In the genomic region with DNA sequence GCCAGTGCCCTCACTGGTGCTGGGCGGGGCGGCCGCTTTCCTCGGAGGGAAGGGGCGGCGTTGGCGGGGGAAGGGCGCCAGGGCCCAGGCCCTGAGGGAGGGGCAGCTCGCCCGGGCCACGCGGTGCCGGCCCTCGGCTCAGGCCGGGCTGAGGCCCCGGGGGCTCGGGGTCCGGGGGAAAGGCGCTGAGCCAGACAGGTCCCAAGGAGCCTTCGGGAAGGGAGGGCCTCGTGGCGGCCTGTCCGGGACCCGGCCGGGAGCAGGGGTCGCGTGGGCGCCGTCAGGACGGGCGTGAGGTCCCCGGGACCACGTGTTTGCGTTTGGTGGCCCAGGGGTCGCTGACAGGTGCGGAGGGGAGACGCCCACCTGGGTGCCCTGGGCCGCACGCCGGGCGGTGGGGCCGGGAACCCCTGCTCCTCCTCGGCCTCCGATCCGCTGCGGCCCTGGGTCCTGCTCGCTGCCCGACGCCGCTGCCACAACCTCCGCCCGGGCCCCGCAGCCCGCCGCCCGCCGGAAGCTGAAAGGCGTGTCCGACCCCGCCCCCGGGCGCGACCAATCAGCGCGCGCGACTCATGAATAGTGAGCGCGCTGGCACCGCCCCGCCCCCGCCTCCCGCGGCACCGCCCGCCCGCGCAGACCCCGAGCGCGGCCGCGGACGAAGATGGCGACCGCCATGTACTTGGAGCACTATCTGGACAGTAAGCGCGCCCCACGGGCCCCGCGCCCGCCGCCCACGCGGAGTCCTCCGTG, we compare ENCODE assay signal across 1 cellular context.
A peak's percentile ranks its signal among the peaks of the same experiment; 100 is the strongest.
TF ChIP-seq lines count a peak whose summit lies in the region.

A gene (plus strand): TSS at position 635 of the 750 bp plus-strand sequence. CDS start 27 bp downstream, at position 662.

TF ChIP-seq in GM12878, 131 proteins besides CTCF, POLR2A, EP300 and RAD21 (continued from another document):
- TF ChIP-seq, protein P1, sequence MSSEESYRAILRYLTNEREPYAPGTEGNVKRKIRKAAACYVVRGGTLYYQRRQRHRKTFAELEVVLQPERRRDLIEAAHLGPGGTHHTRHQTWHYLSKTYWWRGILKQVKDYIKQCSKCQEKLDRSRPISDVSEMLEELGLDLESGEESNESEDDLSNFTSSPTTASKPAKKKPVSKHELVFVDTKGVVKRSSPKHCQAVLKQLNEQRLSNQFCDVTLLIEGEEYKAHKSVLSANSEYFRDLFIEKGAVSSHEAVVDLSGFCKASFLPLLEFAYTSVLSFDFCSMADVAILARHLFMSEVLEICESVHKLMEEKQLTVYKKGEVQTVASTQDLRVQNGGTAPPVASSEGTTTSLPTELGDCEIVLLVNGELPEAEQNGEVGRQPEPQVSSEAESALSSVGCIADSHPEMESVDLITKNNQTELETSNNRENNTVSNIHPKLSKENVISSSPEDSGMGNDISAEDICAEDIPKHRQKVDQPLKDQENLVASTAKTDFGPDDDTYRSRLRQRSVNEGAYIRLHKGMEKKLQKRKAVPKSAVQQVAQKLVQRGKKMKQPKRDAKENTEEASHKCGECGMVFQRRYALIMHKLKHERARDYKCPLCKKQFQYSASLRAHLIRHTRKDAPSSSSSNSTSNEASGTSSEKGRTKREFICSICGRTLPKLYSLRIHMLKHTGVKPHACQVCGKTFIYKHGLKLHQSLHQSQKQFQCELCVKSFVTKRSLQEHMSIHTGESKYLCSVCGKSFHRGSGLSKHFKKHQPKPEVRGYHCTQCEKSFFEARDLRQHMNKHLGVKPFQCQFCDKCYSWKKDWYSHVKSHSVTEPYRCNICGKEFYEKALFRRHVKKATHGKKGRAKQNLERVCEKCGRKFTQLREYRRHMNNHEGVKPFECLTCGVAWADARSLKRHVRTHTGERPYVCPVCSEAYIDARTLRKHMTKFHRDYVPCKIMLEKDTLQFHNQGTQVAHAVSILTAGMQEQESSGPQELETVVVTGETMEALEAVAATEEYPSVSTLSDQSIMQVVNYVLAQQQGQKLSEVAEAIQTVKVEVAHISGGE (CRISPR knock-in tag; IDR thresholded peaks at IDR 0.05) = 0 out of 2 replicates have a peak, but pooled peaks have one; percentile 25
- no peak for TF ChIP-seq TARDBP (IDR thresholded peaks at IDR 0.05; ENCODE audit: borderline replicate concordance)
- 0 out of 2 replicates have a peak, but pooled peaks have one; percentile 35 for TF ChIP-seq TCF3 (IDR thresholded peaks at IDR 0.05; ENCODE audit: borderline replicate concordance, insufficient read depth, low read depth, low read length)
- no peak for TF ChIP-seq ZZZ3 (IDR thresholded peaks at IDR 0.05; ENCODE audit: control insufficient read depth, insufficient read length, low read depth)
- TF ChIP-seq BACH1 (IDR thresholded peaks at IDR 0.05; ENCODE audit: borderline replicate concordance) = peak; percentile 65; the same call in 1 of the 2 replicates
- TF ChIP-seq HCFC1 (IDR thresholded peaks at IDR 0.05; ENCODE audit: low read length) = no peak
- TF ChIP-seq TBL1XR1 (IDR thresholded peaks at IDR 0.05; ENCODE audit: low read depth, low read length) = no peak
- TF ChIP-seq, protein P2, sequence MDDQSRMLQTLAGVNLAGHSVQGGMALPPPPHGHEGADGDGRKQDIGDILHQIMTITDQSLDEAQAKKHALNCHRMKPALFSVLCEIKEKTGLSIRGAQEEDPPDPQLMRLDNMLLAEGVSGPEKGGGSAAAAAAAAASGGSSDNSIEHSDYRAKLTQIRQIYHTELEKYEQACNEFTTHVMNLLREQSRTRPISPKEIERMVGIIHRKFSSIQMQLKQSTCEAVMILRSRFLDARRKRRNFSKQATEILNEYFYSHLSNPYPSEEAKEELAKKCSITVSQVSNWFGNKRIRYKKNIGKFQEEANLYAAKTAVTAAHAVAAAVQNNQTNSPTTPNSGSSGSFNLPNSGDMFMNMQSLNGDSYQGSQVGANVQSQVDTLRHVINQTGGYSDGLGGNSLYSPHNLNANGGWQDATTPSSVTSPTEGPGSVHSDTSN (IDR thresholded peaks at IDR 0.05; ENCODE audit: insufficient replicate concordance, low read depth, low read length) = no peak
- no peak for TF ChIP-seq SIX5 (IDR thresholded peaks at IDR 0.05; ENCODE audit: low read depth, low read length, severe bottlenecking)
- TF ChIP-seq POLR2AphosphoS2 (IDR thresholded peaks at IDR 0.05; ENCODE audit: low read depth, low read length) = peak; percentile 64; the same call in 1 of the 2 replicates
- TF ChIP-seq KLF5 (IDR thresholded peaks at IDR 0.05; ENCODE audit: partially characterized antibody) = peak; percentile 55
- TF ChIP-seq CBX3 (IDR thresholded peaks at IDR 0.05; ENCODE audit: borderline replicate concordance, low read depth) = no peak
- TF ChIP-seq, protein P3, sequence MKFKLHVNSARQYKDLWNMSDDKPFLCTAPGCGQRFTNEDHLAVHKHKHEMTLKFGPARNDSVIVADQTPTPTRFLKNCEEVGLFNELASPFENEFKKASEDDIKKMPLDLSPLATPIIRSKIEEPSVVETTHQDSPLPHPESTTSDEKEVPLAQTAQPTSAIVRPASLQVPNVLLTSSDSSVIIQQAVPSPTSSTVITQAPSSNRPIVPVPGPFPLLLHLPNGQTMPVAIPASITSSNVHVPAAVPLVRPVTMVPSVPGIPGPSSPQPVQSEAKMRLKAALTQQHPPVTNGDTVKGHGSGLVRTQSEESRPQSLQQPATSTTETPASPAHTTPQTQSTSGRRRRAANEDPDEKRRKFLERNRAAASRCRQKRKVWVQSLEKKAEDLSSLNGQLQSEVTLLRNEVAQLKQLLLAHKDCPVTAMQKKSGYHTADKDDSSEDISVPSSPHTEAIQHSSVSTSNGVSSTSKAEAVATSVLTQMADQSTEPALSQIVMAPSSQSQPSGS (IDR thresholded peaks at IDR 0.05; ENCODE audit: low read length) = no peak
- no peak for TF ChIP-seq STAT3 (IDR thresholded peaks at IDR 0.05; ENCODE audit: low read depth, low read length)
- TF ChIP-seq HDGF (IDR thresholded peaks at IDR 0.05) = no peak
- TF ChIP-seq CHD4 (IDR thresholded peaks at IDR 0.05) = no peak
- no peak for TF ChIP-seq SREBF1 (IDR thresholded peaks at IDR 0.05; ENCODE audit: low read length)
- TF ChIP-seq, protein P4, sequence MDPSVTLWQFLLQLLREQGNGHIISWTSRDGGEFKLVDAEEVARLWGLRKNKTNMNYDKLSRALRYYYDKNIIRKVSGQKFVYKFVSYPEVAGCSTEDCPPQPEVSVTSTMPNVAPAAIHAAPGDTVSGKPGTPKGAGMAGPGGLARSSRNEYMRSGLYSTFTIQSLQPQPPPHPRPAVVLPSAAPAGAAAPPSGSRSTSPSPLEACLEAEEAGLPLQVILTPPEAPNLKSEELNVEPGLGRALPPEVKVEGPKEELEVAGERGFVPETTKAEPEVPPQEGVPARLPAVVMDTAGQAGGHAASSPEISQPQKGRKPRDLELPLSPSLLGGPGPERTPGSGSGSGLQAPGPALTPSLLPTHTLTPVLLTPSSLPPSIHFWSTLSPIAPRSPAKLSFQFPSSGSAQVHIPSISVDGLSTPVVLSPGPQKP (IDR thresholded peaks at IDR 0.05; ENCODE audit: low read depth, low read length) = 0 out of 2 replicates have a peak, but pooled peaks have one; percentile 34
- TF ChIP-seq SUZ12 (IDR thresholded peaks at IDR 0.05; ENCODE audit: unreplicated experiment) = no peak
- peak; percentile 17; the same call in 1 of the 2 replicates for TF ChIP-seq CREB1 (IDR thresholded peaks at IDR 0.05; ENCODE audit: low read depth)
- no peak for TF ChIP-seq TCF12 (IDR thresholded peaks at IDR 0.05; ENCODE audit: low read depth, low read length)
- TF ChIP-seq TAF1 (IDR thresholded peaks at IDR 0.05; ENCODE audit: borderline replicate concordance, low read depth, low read length) = peak; percentile 87
- TF ChIP-seq ZSCAN29 (IDR thresholded peaks at IDR 0.05) = no peak
- TF ChIP-seq, protein P5, sequence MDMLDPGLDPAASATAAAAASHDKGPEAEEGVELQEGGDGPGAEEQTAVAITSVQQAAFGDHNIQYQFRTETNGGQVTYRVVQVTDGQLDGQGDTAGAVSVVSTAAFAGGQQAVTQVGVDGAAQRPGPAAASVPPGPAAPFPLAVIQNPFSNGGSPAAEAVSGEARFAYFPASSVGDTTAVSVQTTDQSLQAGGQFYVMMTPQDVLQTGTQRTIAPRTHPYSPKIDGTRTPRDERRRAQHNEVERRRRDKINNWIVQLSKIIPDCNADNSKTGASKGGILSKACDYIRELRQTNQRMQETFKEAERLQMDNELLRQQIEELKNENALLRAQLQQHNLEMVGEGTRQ (IDR thresholded peaks at IDR 0.05; ENCODE audit: borderline replicate concordance, low read depth, low read length) = no peak
- TF ChIP-seq ZNF622 (IDR thresholded peaks at IDR 0.05) = no peak
